In the genomic region with DNA sequence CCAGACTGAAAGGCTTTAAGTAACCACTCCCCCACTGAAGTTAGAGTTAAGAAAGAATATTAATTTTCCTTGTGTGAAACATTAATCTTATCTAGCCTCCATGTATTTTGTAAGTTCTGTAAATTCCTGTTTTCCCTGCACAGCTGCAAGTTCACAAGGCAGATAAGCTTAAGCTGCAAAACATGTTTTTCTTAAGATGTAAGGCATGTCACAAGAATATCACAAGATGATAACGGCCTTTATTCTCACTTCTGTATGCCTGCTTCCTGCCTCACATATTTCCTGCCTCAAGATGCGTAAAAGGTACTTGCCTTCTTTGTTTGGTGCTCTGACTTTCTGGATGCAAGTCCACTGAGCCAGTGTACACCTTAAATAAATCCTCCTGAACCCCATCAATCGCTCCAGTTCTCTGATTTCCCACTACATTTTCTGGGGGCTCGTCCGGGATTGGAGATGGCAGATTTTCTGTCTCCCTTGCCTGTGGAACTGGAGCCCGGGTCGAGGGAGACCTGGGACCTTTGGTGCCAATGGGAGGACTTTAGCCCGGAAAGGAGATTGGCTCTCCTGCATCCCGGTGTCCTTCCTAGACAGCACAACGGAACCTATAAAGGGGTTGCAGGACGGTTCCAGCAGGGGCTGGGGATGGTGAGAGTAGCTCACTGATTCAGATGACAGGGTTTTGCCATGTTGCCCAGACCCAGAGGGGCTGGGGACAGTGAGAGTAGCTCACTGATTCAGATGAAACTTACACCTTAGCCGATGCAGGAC, we compare ENCODE assay signal across 21 cellular contexts. TPM values are rescaled to one million over a fixed set of nuclear protein-coding genes. Genes with fewer than 3 reads are reported as not detected.
DNase-seq lines count a peak whose midpoint lies in the region; TF ChIP-seq lines count a peak whose summit lies in the region.
"Had no signal": no experiment of that assay in that cellular context is flagged by ENCODE, and none has a peak within 500 bp of the region (broad histone marks: within the 10 kb centered on the region; RNA-seq: fewer than 3 reads in every experiment).

No MANE protein-coding gene starts in this region.

- H3K4me3 ChIP-seq in HEK293 (ENCODE audit: low read depth, low read length) (no peak overlapping the region), adipocyte (ENCODE audit: low read length) (no peak overlapping the region), uterus (no peak overlapping the region)
- H3K4me3 ChIP-seq: tibial artery had no signal

- peak; percentile 35 for DNase-seq in DMS53 (lab: John Stamatoyannopoulos, UW)
- DNase-seq in DMS53 treated with DMSO at 0.1 percent for 48 hours (lab: John Stamatoyannopoulos, UW; ENCODE audit: unreplicated experiment): no peak
- peak; percentile 9 for DNase-seq in adipocyte (ENCODE audit: low read depth)
- DNase-seq in left kidney (ENCODE audit: low read depth, low spot score): peak; percentile 26
- no peak for DNase-seq in EL
- no peak for DNase-seq in NOMO-1 (lab: John Stamatoyannopoulos, UW; ENCODE audit: unreplicated experiment in 2 of 2)
- no peak for DNase-seq in uterus
- DNase-seq: 8988T; activated B cell treated with CpG ODN at 0.5 μM for 24 hours; BE2C; brain microvascular endothelial cell; cortex of kidney; HCEC 1CT; hypothalamus; kidney; NCI-H146; SHP77 treated with DMSO at 0.1 percent for 48 hours; stimulated activated CD4-positive, alpha-beta T cell treated with anti-CD3 and anti-CD28 coated beads, Interleukin-1b, Interleukin-23, amount 100 ng/mL, for 48 hours; stimulated activated naive CD4-positive, alpha-beta T cell treated with Interleukin-2 at 50 U/mL for 16 hours; tibial artery had no signal

- peaks cover 3 to 31% of the 10 kb centered on the region in 2 experiments; a peak in 2 of 3 replicates for H3K36me3 ChIP-seq in HEK293 (ENCODE audit: control insufficient read depth in 2 of 2, insufficient read depth in 1 of 2, low read length in 2 of 2)
- peaks cover 67% of the 10 kb centered on the region for H3K36me3 ChIP-seq in adipocyte (ENCODE audit: control insufficient read depth, insufficient read depth, low read length, severe bottlenecking)
- H3K36me3 ChIP-seq in uterus: no peaks in the 10 kb centered on the region
- H3K36me3 ChIP-seq: BE2C, brain microvascular endothelial cell had no signal

- no peaks in the 10 kb centered on the region for H3K27me3 ChIP-seq in adipocyte (replicated peaks; ENCODE audit: control insufficient read depth, insufficient read depth, low read length)
- no peaks in the 10 kb centered on the region for H3K27me3 ChIP-seq in uterus
- H3K27me3 ChIP-seq: BE2C, brain microvascular endothelial cell, tibial artery had no signal

- CTCF ChIA-PET in HEK293 (lab: Yijun Ruan, JAX): interaction anchor here (0.8 kb wide), 1 partner anchor 514 kb away, joined by 4 read pairs; no protein-coding TSS in a partner anchor

- H3K9me3 ChIP-seq in HEK293 (ENCODE audit: control insufficient read depth, insufficient read depth, low read depth, low read length) (no peaks in the 10 kb centered on the region), adipocyte (ENCODE audit: control insufficient read depth, low read length) (peaks cover 9% of the 10 kb centered on the region), uterus (peaks cover 0 to 22% of the 10 kb centered on the region in 2 donors)

- POLR2A ChIA-PET in HEK293 (lab: Yijun Ruan, JAX): no interaction called here

- TF ChIP-seq CTCF in HEK293 (tag by site-specific recombination; IDR thresholded peaks at IDR 0.05) (no peak), uterus (IDR thresholded peaks at IDR 0.05) (no peak)

- H3K27ac ChIP-seq in HEK293 (ENCODE audit: extremely low read depth, low read depth, low read length) (no peak overlapping the region), uterus (no peak overlapping the region)
- H3K27ac ChIP-seq: brain microvascular endothelial cell, tibial artery had no signal

- TF ChIP-seq POLR2A in uterus (IDR thresholded peaks at IDR 0.05): no peak

- no peaks in the 10 kb centered on the region for H3K4me1 ChIP-seq in HEK293 (ENCODE audit: control insufficient read depth, insufficient read depth, low read length)
- H3K4me1 ChIP-seq in adipocyte (ENCODE audit: control insufficient read depth, insufficient read depth, low read length): peaks cover 5% of the 10 kb centered on the region
- H3K4me1 ChIP-seq in uterus: no peaks in the 10 kb centered on the region
- H3K4me1 ChIP-seq: BE2C, tibial artery had no signal

- no peak overlapping the region for H3K9ac ChIP-seq in adipocyte (ENCODE audit: low read length)

- intact Hi-C loops in uterus (cut with DNase I; ENCODE audit: low total_unique reads): no loop called here

TF ChIP-seq in HEK293, 187 proteins besides CTCF, POLR2A, EP300 and RAD21:
- TF ChIP-seq SETDB1 (IDR thresholded peaks at IDR 0.05; ENCODE audit: insufficient read length, low read length) (peak; percentile 98), ZNF555 (tag by site-specific recombination; conservative IDR thresholded peaks at IDR 0.05) (0 out of 2 replicates have a peak, but pooled peaks have one; percentile 6), ZNF785 (tag by site-specific recombination; IDR thresholded peaks at IDR 0.05) (no peak), ZNF777 (tag by site-specific recombination; IDR thresholded peaks at IDR 0.05; ENCODE audit: borderline replicate concordance) (no peak), ZNF2 (tag by site-specific recombination; IDR thresholded peaks at IDR 0.05) (no peak), ZNF146 (tag by site-specific recombination; IDR thresholded peaks at IDR 0.05) (no peak), ZNF184 (tag by site-specific recombination; IDR thresholded peaks at IDR 0.05) (no peak), GLI2 (tag by site-specific recombination; IDR thresholded peaks at IDR 0.05; ENCODE audit: borderline replicate concordance, low read depth) (no peak), SALL2 (tag by site-specific recombination; IDR thresholded peaks at IDR 0.05; ENCODE audit: borderline replicate concordance) (no peak), TRIM28 (IDR thresholded peaks at IDR 0.05; ENCODE audit: borderline replicate concordance, low read length) (peak; percentile 97), ZNF292 (tag by site-specific recombination; IDR thresholded peaks at IDR 0.05; ENCODE audit: borderline replicate concordance, low read depth) (no peak), ZNF600 (tag by site-specific recombination; IDR thresholded peaks at IDR 0.05) (no peak), BCL11B (tag by site-specific recombination; IDR thresholded peaks at IDR 0.05; ENCODE audit: low read depth) (no peak)
- TF ChIP-seq, protein P1, sequence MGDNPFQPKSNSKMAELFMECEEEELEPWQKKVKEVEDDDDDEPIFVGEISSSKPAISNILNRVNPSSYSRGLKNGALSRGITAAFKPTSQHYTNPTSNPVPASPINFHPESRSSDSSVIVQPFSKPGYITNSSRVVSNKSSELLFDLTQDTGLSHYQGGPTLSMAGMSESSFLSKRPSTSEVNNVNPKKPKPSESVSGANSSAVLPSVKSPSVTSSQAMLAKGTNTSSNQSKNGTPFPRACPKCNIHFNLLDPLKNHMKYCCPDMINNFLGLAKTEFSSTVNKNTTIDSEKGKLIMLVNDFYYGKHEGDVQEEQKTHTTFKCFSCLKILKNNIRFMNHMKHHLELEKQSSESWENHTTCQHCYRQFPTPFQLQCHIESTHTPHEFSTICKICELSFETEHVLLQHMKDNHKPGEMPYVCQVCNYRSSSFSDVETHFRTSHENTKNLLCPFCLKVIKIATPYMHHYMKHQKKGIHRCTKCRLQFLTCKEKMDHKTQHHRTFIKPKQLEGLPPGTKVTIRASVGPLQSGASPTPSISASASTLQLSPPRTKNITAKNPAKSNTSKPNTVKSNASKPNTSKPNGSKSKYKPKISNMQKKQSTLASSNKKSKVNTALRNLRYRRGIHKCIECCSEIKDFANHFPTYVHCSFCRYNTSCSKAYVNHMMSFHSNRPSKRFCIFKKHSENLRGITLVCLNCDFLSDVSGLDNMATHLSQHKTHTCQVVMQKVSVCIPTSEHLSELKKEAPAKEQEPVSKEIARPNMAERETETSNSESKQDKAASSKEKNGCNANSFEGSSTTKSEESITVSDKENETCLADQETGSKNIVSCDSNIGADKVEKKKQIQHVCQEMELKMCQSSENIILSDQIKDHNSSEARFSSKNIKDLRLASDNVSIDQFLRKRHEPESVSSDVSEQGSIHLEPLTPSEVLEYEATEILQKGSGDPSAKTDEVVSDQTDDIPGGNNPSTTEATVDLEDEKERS (tag by site-specific recombination; IDR thresholded peaks at IDR 0.05): peak; percentile 76; the same call in 1 of the 2 replicates

RNA-seq across cellular contexts. Expression of a gene that starts 30.2 kb away (rescaled TPM):
- total RNA-seq in uterus: 10 to 100 TPM in 2 of 4 donors, 1 to 10 TPM in 2; 1.8 to 24.8 (median 14.0) TPM

Comparison
In these comparisons a context has a peak if more than half of its experiments do, and no peak if none do; other contexts are left out.
1. DNase-seq: peak in DMS53 (single experiment), adipocyte (single experiment) and left kidney (single experiment); none in DMS53 treated with DMSO at 0.1 percent for 48 hours (single experiment), EL (single experiment), NOMO-1 (0 of 2) and uterus (0 of 2).